Comparison of ENCODE assay signal across 1 cellular context in genomic region chr4:94962484-94962883, GRCh38.
TF ChIP-seq lines count a peak whose summit lies in the region.

No MANE protein-coding gene starts in this region.

TF ChIP-seq in SK-N-SH, 30 proteins besides CTCF, POLR2A, EP300 and RAD21 (continued from another document):
- TF ChIP-seq ZBTB33 (IDR thresholded peaks at IDR 0.05; ENCODE audit: borderline replicate concordance, low read depth): no peak
- TF ChIP-seq IRF3 (IDR thresholded peaks at IDR 0.05; ENCODE audit: low read depth, low read length): no peak
- TF ChIP-seq FOXM1 (IDR thresholded peaks at IDR 0.05; ENCODE audit: low read depth): no peak
- TF ChIP-seq FOSL2 (IDR thresholded peaks at IDR 0.05; ENCODE audit: borderline replicate concordance, low read depth): no peak
- no peak for TF ChIP-seq POLR2AphosphoS5 (IDR thresholded peaks at IDR 0.05; ENCODE audit: low read depth, low read length)
- no peak for TF ChIP-seq RCOR1 (IDR thresholded peaks at IDR 0.05; ENCODE audit: low read length)
- TF ChIP-seq SMC3 (IDR thresholded peaks at IDR 0.05; ENCODE audit: low read depth, low read length): no peak
- no peak for TF ChIP-seq NFIC (IDR thresholded peaks at IDR 0.05; ENCODE audit: borderline replicate concordance)
- no peak for TF ChIP-seq RFX5 (IDR thresholded peaks at IDR 0.05; ENCODE audit: low read length)
